In genomic region chr16:64659863-64660262, GRCh38 we compare ENCODE assay signal across 38 cellular contexts.
"Had no signal": no experiment of that assay in that cellular context is flagged by ENCODE, and none has a peak within 500 bp of the region (broad histone marks: within the 10 kb centered on the region; RNA-seq: fewer than 3 reads in every experiment).

No MANE protein-coding gene starts in this region.

- H3K9me3 Mint-ChIP-seq: activated naive CD4-positive, alpha-beta T cell treated with anti-CD3 and anti-CD28 coated beads, Interleukin-2, amount 10 ng/mL, durations not matched to agents 7 days and 5 days had no signal

- DNase-seq: activated effector memory CD4-positive, alpha-beta T cell treated with anti-CD3 and anti-CD28 coated beads, Interleukin-2, amount 50 U/mL, for 16 hours; activated effector memory CD4-positive, alpha-beta T cell treated with Interleukin-2 at 50 U/mL for 16 hours; activated gamma-delta T cell; activated gamma-delta T cell treated with Interleukin-2 at 50 U/mL for 16 hours; activated naive CD4-positive, alpha-beta T cell; activated naive CD4-positive, alpha-beta T cell treated with anti-CD3 and anti-CD28 coated beads for 36 hours; activated naive CD4-positive, alpha-beta T cell treated with anti-CD3 and anti-CD28 coated beads, Interleukin-2, amount 10 ng/mL, durations not matched to agents 7 days and 5 days; activated naive CD4-positive, alpha-beta T cell treated with anti-CD3 and anti-CD28 coated beads, Interleukin-2, amount 50 U/mL, for 16 hours; activated naive CD4-positive, alpha-beta T cell treated with Interleukin-2 at 50 U/mL for 16 hours; activated naive CD8-positive, alpha-beta T cell treated with anti-CD3 and anti-CD28 coated beads for 36 hours; activated naive CD8-positive, alpha-beta T cell treated with anti-CD3 and anti-CD28 coated beads, Interleukin-2, amount 10 ng/mL, durations not matched to agents 7 days and 5 days; activated naive CD8-positive, alpha-beta T cell treated with anti-CD3 and anti-CD28 coated beads, Interleukin-2, amount 50 U/mL, for 24 hours; activated T-cell treated with anti-CD3 and anti-CD28 coated beads, Interleukin-2, amount 50 U/mL, for 1 hour; activated T-cell treated with anti-CD3 and anti-CD28 coated beads, Interleukin-2, amount 50 U/mL, for 24 hours; activated T-cell treated with anti-CD3 and anti-CD28 coated beads, Interleukin-2, amount 50 U/mL, for 4 hours; activated T-cell treated with anti-CD3 and anti-CD28 coated beads, Interleukin-2, amount 50 U/mL, for 48 hours; activated T-cell treated with anti-CD3 and anti-CD28 coated beads, Interleukin-2, amount 50 U/mL, for 72 hours; adrenal gland; amniotic stem cell; amygdala; anterior cingulate cortex; aorta; body of pancreas; brain microvascular endothelial cell; caudate nucleus; central memory CD4-positive, alpha-beta T cell; cerebellar nuclear complex had no signal

- H3K4me1 ChIP-seq: adrenal gland, ascending aorta, body of pancreas, breast epithelium had no signal

- H3K9me3 ChIP-seq: adrenal gland, ascending aorta, body of pancreas, breast epithelium had no signal

- H3K4me3 ChIP-seq: adrenal gland, ascending aorta, body of pancreas, breast epithelium, cardiac muscle cell had no signal

- H3K4me1 Mint-ChIP-seq: activated naive CD4-positive, alpha-beta T cell treated with anti-CD3 and anti-CD28 coated beads, Interleukin-2, amount 10 ng/mL, durations not matched to agents 7 days and 5 days; activated naive CD4-positive, alpha-beta T cell treated with anti-CD3 and anti-CD28 coated beads, Interleukin-2, amount 50 U/mL, for 24 hours; activated naive CD8-positive, alpha-beta T cell treated with anti-CD3 and anti-CD28 coated beads for 36 hours; activated naive CD8-positive, alpha-beta T cell treated with anti-CD3 and anti-CD28 coated beads, Interleukin-2, amount 10 ng/mL, durations not matched to agents 7 days and 5 days; activated naive CD8-positive, alpha-beta T cell treated with anti-CD3 and anti-CD28 coated beads, Interleukin-2, amount 50 U/mL, for 24 hours; activated T-helper 17 cell treated with anti-CD3 and anti-CD28 coated beads, Interleukin-2, amount 50 U/mL, for 72 hours; brain; central memory CD8-positive, alpha-beta T cell had no signal

- H3K36me3 Mint-ChIP-seq: activated naive CD4-positive, alpha-beta T cell treated with anti-CD3 and anti-CD28 coated beads, Interleukin-2, amount 10 ng/mL, durations not matched to agents 7 days and 5 days; activated naive CD4-positive, alpha-beta T cell treated with anti-CD3 and anti-CD28 coated beads, Interleukin-2, amount 50 U/mL, for 24 hours; activated naive CD4-positive, alpha-beta T cell treated with anti-CD3 and anti-CD28 coated beads, Interleukin-2, amount 50 U/mL, for 72 hours; activated naive CD8-positive, alpha-beta T cell; activated naive CD8-positive, alpha-beta T cell treated with anti-CD3 and anti-CD28 coated beads for 36 hours; activated naive CD8-positive, alpha-beta T cell treated with anti-CD3 and anti-CD28 coated beads, Interleukin-2, amount 10 ng/mL, durations not matched to agents 7 days and 5 days; brain had no signal

- H3K27me3 Mint-ChIP-seq: activated naive CD4-positive, alpha-beta T cell treated with anti-CD3 and anti-CD28 coated beads, Interleukin-2, amount 10 ng/mL, durations not matched to agents 7 days and 5 days; activated naive CD4-positive, alpha-beta T cell treated with anti-CD3 and anti-CD28 coated beads, Interleukin-2, amount 50 U/mL, for 24 hours; activated naive CD8-positive, alpha-beta T cell; activated naive CD8-positive, alpha-beta T cell treated with anti-CD3 and anti-CD28 coated beads for 36 hours; activated naive CD8-positive, alpha-beta T cell treated with anti-CD3 and anti-CD28 coated beads, Interleukin-2, amount 10 ng/mL, durations not matched to agents 7 days and 5 days; activated naive CD8-positive, alpha-beta T cell treated with anti-CD3 and anti-CD28 coated beads, Interleukin-2, amount 50 U/mL, for 24 hours; activated T-cell treated with anti-CD3 and anti-CD28 coated beads, Interleukin-2, amount 50 U/mL, for 24 hours; activated T-helper 17 cell treated with anti-CD3 and anti-CD28 coated beads, Interleukin-2, amount 50 U/mL, for 72 hours; central memory CD8-positive, alpha-beta T cell had no signal

- H3K27me3 ChIP-seq: adrenal gland, ascending aorta, body of pancreas, brain microvascular endothelial cell, breast epithelium, cardiac muscle cell had no signal

- H3K27ac Mint-ChIP-seq: activated naive CD4-positive, alpha-beta T cell treated with anti-CD3 and anti-CD28 coated beads for 36 hours; activated naive CD4-positive, alpha-beta T cell treated with anti-CD3 and anti-CD28 coated beads, Interleukin-2, amount 10 ng/mL, durations not matched to agents 7 days and 5 days; activated naive CD4-positive, alpha-beta T cell treated with anti-CD3 and anti-CD28 coated beads, Interleukin-2, amount 50 U/mL, for 24 hours; activated naive CD4-positive, alpha-beta T cell treated with anti-CD3 and anti-CD28 coated beads, Interleukin-2, amount 50 U/mL, for 72 hours; activated naive CD8-positive, alpha-beta T cell; activated naive CD8-positive, alpha-beta T cell treated with anti-CD3 and anti-CD28 coated beads for 36 hours; activated naive CD8-positive, alpha-beta T cell treated with anti-CD3 and anti-CD28 coated beads, Interleukin-2, amount 10 ng/mL, durations not matched to agents 7 days and 5 days; activated naive CD8-positive, alpha-beta T cell treated with anti-CD3 and anti-CD28 coated beads, Interleukin-2, amount 50 U/mL, for 24 hours; activated T-cell treated with anti-CD3 and anti-CD28 coated beads, Interleukin-2, amount 50 U/mL, for 24 hours; activated T-cell treated with anti-CD3 and anti-CD28 coated beads, Interleukin-2, amount 50 U/mL, for 72 hours; activated T-helper 1 cell treated with anti-CD3 and anti-CD28 coated beads, Interleukin-12 subunit alpha, Interleukin-12 subunit beta, Interleukin-2, Interleukin-4 antibody, amounts not matched to agents 30 ng/mL and 10 ng/mL and 1 ng/mL, durations not matched to agents 14 hours and 24 hours and 36 hours; activated T-helper 17 cell treated with anti-CD3 and anti-CD28 coated beads, Interleukin-2, amount 50 U/mL, for 72 hours; activated T-helper 2 cell treated with anti-CD3 and anti-CD28 coated beads, Interferon-gamma antibody, Interleukin-2, Interleukin-4, amounts not matched to agents 10 μg/mL and 5 μg/mL and 100 μg/mL, durations not matched to agents 14 hours and 24 hours and 36 hours; brain had no signal

- H3K36me3 ChIP-seq: adrenal gland, ascending aorta, brain microvascular endothelial cell, breast epithelium, cardiac muscle cell had no signal

- H3K27ac ChIP-seq: adrenal gland, ascending aorta, body of pancreas, brain microvascular endothelial cell, breast epithelium, cardiac muscle cell had no signal

- H3K4me3 Mint-ChIP-seq: activated naive CD4-positive, alpha-beta T cell treated with anti-CD3 and anti-CD28 coated beads for 36 hours; activated naive CD4-positive, alpha-beta T cell treated with anti-CD3 and anti-CD28 coated beads, Interleukin-2, amount 10 ng/mL, durations not matched to agents 7 days and 5 days; activated naive CD4-positive, alpha-beta T cell treated with anti-CD3 and anti-CD28 coated beads, Interleukin-2, amount 50 U/mL, for 24 hours; activated naive CD8-positive, alpha-beta T cell; activated naive CD8-positive, alpha-beta T cell treated with anti-CD3 and anti-CD28 coated beads for 36 hours; activated naive CD8-positive, alpha-beta T cell treated with anti-CD3 and anti-CD28 coated beads, Interleukin-2, amount 10 ng/mL, durations not matched to agents 7 days and 5 days; activated naive CD8-positive, alpha-beta T cell treated with anti-CD3 and anti-CD28 coated beads, Interleukin-2, amount 50 U/mL, for 24 hours; activated T-cell treated with anti-CD3 and anti-CD28 coated beads, Interleukin-2, amount 50 U/mL, for 24 hours; activated T-cell treated with anti-CD3 and anti-CD28 coated beads, Interleukin-2, amount 50 U/mL, for 4 hours; activated T-cell treated with anti-CD3 and anti-CD28 coated beads, Interleukin-2, amount 50 U/mL, for 72 hours; activated T-helper 1 cell treated with anti-CD3 and anti-CD28 coated beads, Interleukin-12 subunit alpha, Interleukin-12 subunit beta, Interleukin-2, Interleukin-4 antibody, amounts not matched to agents 30 ng/mL and 10 ng/mL and 1 ng/mL, durations not matched to agents 14 hours and 24 hours and 36 hours; activated T-helper 17 cell treated with anti-CD3 and anti-CD28 coated beads, Interleukin-2, amount 50 U/mL, for 72 hours; brain; central memory CD8-positive, alpha-beta T cell had no signal

- ATAC-seq: activated naive CD4-positive, alpha-beta T cell treated with anti-CD3 and anti-CD28 coated beads, Interleukin-2, amount 50 U/mL, for 72 hours; activated naive CD8-positive, alpha-beta T cell treated with anti-CD3 and anti-CD28 coated beads, Interleukin-2, amount 50 U/mL, for 24 hours; activated T-cell treated with anti-CD3 and anti-CD28 coated beads, Interleukin-2, amount 50 U/mL, for 4 hours; activated T-cell treated with anti-CD3 and anti-CD28 coated beads, Interleukin-2, amount 50 U/mL, for 72 hours; activated T-helper 17 cell treated with anti-CD3 and anti-CD28 coated beads, Interleukin-2, amount 50 U/mL, for 72 hours; body of pancreas had no signal
